In genomic region chrX:48761674-48762471, GRCh38 we compare ENCODE assay signal across 9 cellular contexts. TPM values are rescaled to one million over a fixed set of nuclear protein-coding genes. Genes with fewer than 3 reads are reported as not detected.
DNase-seq lines count a peak whose midpoint lies in the region; ATAC-seq and TF ChIP-seq lines count a peak whose summit lies in the region.
"Had no signal": no experiment of that assay in that cellular context is flagged by ENCODE, and none has a peak within 500 bp of the region (broad histone marks: within the 10 kb centered on the region; RNA-seq: fewer than 3 reads in every experiment).

GLOD5 (plus strand) TSS chrX:48761747; CDS start chrX:48761791, 44 bp downstream.

- H3K27ac ChIP-seq in smooth muscle cell (ENCODE audit: low read depth): no peak within 1 kb of the TSS
- H3K27ac ChIP-seq in coronary artery: no peak within 1 kb of the TSS

- H3K27me3 Mint-ChIP-seq in activated naive CD4-positive, alpha-beta T cell treated with anti-CD3 and anti-CD28 coated beads, Interleukin-2, amount 10 ng/mL, durations not matched to agents 7 days and 5 days: peaks cover 15% of the 10 kb centered on the region
- H3K27me3 Mint-ChIP-seq in endothelial cell (ENCODE audit: unreplicated experiment): no peaks in the 10 kb centered on the region

- no peak for ATAC-seq in HG03280 (IDR thresholded peaks at IDR 0.05; ENCODE audit: unreplicated experiment)

- H3K4me3 Mint-ChIP-seq in activated naive CD4-positive, alpha-beta T cell treated with anti-CD3 and anti-CD28 coated beads, Interleukin-2, amount 10 ng/mL, durations not matched to agents 7 days and 5 days: peak within 1 kb of the TSS; percentile 31
- no peak within 1 kb of the TSS for H3K4me3 Mint-ChIP-seq in endothelial cell (ENCODE audit: unreplicated experiment)

- CTCF ChIA-PET in activated naive CD4-positive, alpha-beta T cell treated with anti-CD3 and anti-CD28 coated beads, Interleukin-2, amount 10 ng/mL, durations not matched to agents 7 days and 5 days (lab: Charles Lee): interaction anchor here (1.2 kb wide), 1 partner anchor 278 kb away, joined by 3 read pairs; no protein-coding TSS in a partner anchor

- no peaks in the 10 kb centered on the region for H3K9me3 Mint-ChIP-seq in activated naive CD4-positive, alpha-beta T cell treated with anti-CD3 and anti-CD28 coated beads, Interleukin-2, amount 10 ng/mL, durations not matched to agents 7 days and 5 days
- no peaks in the 10 kb centered on the region for H3K9me3 Mint-ChIP-seq in endothelial cell (ENCODE audit: unreplicated experiment)

- 69% methylated on average over 12 of the region's 12 CpGs for WGBS in smooth muscle cell (ENCODE audit: low lambda C conversion rate)

- H3K4me2 ChIP-seq in smooth muscle cell: no peak within 1 kb of the TSS

- peaks cover 9% of the 10 kb centered on the region for H3K4me1 Mint-ChIP-seq in activated naive CD4-positive, alpha-beta T cell treated with anti-CD3 and anti-CD28 coated beads, Interleukin-2, amount 10 ng/mL, durations not matched to agents 7 days and 5 days
- H3K4me1 Mint-ChIP-seq in endothelial cell (ENCODE audit: unreplicated experiment): no peaks in the 10 kb centered on the region

- H3F3A ChIP-seq in smooth muscle cell (ENCODE audit: low read depth): no peaks in the 10 kb centered on the region

- no peaks in the 10 kb centered on the region for H3K4me1 ChIP-seq in smooth muscle cell (ENCODE audit: low read depth)

- H3K79me2 ChIP-seq in smooth muscle cell (ENCODE audit: low read depth): no peaks in the 10 kb centered on the region

- no peak within 1 kb of the TSS for H2AFZ ChIP-seq in smooth muscle cell (ENCODE audit: low read depth)

- H3K36me3 Mint-ChIP-seq in activated naive CD4-positive, alpha-beta T cell treated with anti-CD3 and anti-CD28 coated beads, Interleukin-2, amount 10 ng/mL, durations not matched to agents 7 days and 5 days: no peaks in the 10 kb centered on the region
- H3K36me3 Mint-ChIP-seq in endothelial cell (ENCODE audit: low read depth, unreplicated experiment): no peaks in the 10 kb centered on the region

- no peaks in the 10 kb centered on the region for H4K20me1 ChIP-seq in smooth muscle cell (ENCODE audit: low read depth)

- peak within 1 kb of the TSS; percentile 72 for H3K27ac Mint-ChIP-seq in activated naive CD4-positive, alpha-beta T cell treated with anti-CD3 and anti-CD28 coated beads, Interleukin-2, amount 10 ng/mL, durations not matched to agents 7 days and 5 days
- H3K27ac Mint-ChIP-seq in endothelial cell (ENCODE audit: unreplicated experiment): peak within 1 kb of the TSS; percentile 57

- no peaks in the 10 kb centered on the region for H3K9me3 ChIP-seq in smooth muscle cell (replicated peaks; ENCODE audit: low read depth)

- DNase-seq in activated naive CD4-positive, alpha-beta T cell treated with anti-CD3 and anti-CD28 coated beads, Interleukin-2, amount 10 ng/mL, durations not matched to agents 7 days and 5 days: peak; percentile 60
- DNase-seq in activated naive CD4-positive, alpha-beta T cell treated with anti-CD3 and anti-CD28 coated beads, Interleukin-2, amount 50 U/mL, for 16 hours: no peak
- DNase-seq in NCI-H526 treated with DMSO at 0.1 percent for 48 hours (lab: John Stamatoyannopoulos, UW): peak; percentile 30
- DNase-seq in endothelial cell (ENCODE audit: low spot score): peak; percentile 11
- DNase-seq in smooth muscle cell (lab: John Stamatoyannopoulos, UW; ENCODE audit: unreplicated experiment): no peak
- DNase-seq in EL: no peak
- DNase-seq in coronary artery (ENCODE audit: low spot score): no peak

- TF ChIP-seq CTCF in endothelial cell (IDR thresholded peaks at IDR 0.05; ENCODE audit: unreplicated experiment) (no peak), smooth muscle cell (IDR thresholded peaks at IDR 0.05; ENCODE audit: borderline replicate concordance, insufficient read depth, poor library complexity, severe bottlenecking) (peak; percentile 24), coronary artery (IDR thresholded peaks at IDR 0.05) (no peak)

- H3K27me3 ChIP-seq in smooth muscle cell (ENCODE audit: low read depth): no peaks in the 10 kb centered on the region

- no peak within 1 kb of the TSS for H3K9ac ChIP-seq in smooth muscle cell (ENCODE audit: low read depth)

- no peaks in the 10 kb centered on the region for H3K36me3 ChIP-seq in smooth muscle cell (ENCODE audit: low read depth)

- H3K4me3 ChIP-seq in smooth muscle cell (no peak within 1 kb of the TSS), coronary artery (no peak within 1 kb of the TSS)

RNA-seq across cellular contexts. Expression of gene GLOD5, which starts in this region (rescaled TPM):
- total RNA-seq in endothelial cell (ENCODE audit: unreplicated experiment) (not detected), smooth muscle cell (not detected in 2 replicates)
- not detected in 2 replicates for polyA plus RNA-seq in smooth muscle cell
- total RNA-seq: pulmonary artery endothelial cell had no signal

Comparison
In these comparisons a context has a peak if more than half of its experiments do, and no peak if none do; other contexts are left out.
1. DNase-seq: peak in activated naive CD4-positive, alpha-beta T cell treated with anti-CD3 and anti-CD28 coated beads, Interleukin-2, amount 10 ng/mL, durations not matched to agents 7 days and 5 days (single experiment) and NCI-H526 treated with DMSO at 0.1 percent for 48 hours (single experiment); none in activated naive CD4-positive, alpha-beta T cell treated with anti-CD3 and anti-CD28 coated beads, Interleukin-2, amount 50 U/mL, for 16 hours (single experiment), smooth muscle cell (single experiment), EL (single experiment) and coronary artery (single experiment).
2. Peak in DNase-seq in endothelial cell; RNA of the gene not detected or under 1 TPM.